In the genomic region with DNA sequence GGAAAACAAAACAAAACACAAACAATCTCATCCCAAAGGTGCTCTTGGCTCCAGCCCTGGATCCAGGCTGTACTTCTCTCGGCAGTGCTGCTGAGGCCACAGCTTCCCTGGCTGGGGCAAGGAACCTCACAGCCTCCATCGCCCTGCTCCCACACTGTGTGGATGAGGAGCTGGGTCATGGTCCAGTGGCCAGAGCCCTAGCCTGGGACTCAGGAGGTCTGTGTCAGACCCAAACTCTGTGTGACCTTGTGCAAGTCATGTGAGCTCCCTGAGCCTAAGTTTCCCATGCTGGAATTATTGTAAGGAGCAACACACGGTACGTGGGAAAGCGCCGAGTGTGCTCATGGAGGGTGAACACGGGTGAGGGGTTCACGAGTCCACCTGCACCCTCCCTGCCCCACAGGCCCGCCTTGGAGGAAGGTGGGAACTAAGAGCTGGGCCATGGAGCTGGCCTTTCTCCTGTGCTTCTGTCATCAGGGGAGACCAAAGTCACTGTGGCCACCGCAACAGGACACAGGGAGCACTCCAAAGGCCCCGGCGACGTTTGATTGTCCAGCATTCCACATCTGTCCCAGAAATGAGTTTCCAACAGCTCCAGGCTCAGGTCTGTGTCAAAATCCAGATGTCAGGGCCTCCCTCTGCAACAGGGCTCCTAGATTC, we compare ENCODE assay signal across 1 cellular context.
TF ChIP-seq lines count a peak whose summit lies in the region.

No MANE protein-coding gene starts in this region.

TF ChIP-seq in IMR-90, 13 proteins besides CTCF, POLR2A, EP300 and RAD21:
- TF ChIP-seq RCOR1 (IDR thresholded peaks at IDR 0.05; ENCODE audit: insufficient replicate concordance, low read length), result no peak
